ENCODE assay signal across 2 cellular contexts in the genomic region with DNA sequence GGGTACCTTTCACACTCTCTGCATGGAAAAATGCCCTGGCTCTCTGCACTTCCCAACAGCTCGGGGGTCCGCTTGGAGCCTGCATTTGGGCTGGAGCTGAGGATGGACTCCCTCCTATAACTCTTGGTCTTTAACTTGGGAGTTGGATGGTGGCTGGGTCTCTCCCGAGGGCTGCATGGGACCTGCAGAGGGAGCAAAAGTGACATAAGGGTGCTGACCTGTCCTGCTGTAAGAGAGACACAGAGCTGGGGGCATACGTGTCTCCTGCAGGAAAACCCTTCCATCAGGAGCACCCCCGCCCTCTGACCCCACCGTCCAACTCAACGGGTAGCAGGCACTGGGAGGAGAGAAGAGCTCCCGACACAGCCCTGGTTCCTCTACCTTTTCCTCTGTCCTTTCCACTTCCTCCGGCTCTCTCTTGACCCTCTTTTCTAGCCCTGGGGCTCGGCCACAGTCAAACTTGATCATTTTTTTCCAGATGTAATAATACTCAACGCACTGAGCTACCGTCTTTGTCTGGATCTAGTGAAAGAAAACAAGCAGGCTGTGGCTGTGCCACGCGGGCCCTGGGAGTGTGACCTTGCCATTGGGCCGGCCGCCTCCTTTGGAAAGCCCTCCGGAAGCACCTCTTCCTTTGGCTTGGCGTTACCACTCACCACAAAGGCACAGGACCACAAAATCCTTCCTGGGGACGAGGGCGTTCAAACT.
TF ChIP-seq lines count a peak whose summit lies in the region.

No MANE protein-coding gene starts in this region.

TF ChIP-seq in A549, 52 proteins besides CTCF, POLR2A, EP300 and RAD21:
- TF ChIP-seq SREBF2 (IDR thresholded peaks at IDR 0.05) (no peak), HEYL (CRISPR knock-in tag; IDR thresholded peaks at IDR 0.05) (no peak), ESRRA (IDR thresholded peaks at IDR 0.05; ENCODE audit: borderline replicate concordance, low read length) (no peak)
- TF ChIP-seq, protein P1, sequence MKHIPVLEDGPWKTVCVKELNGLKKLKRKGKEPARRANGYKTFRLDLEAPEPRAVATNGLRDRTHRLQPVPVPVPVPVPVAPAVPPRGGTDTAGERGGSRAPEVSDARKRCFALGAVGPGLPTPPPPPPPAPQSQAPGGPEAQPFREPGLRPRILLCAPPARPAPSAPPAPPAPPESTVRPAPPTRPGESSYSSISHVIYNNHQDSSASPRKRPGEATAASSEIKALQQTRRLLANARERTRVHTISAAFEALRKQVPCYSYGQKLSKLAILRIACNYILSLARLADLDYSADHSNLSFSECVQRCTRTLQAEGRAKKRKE (CRISPR knock-in tag; IDR thresholded peaks at IDR 0.05; ENCODE audit: low read depth), result no peak

TF ChIP-seq in GM23338, 12 proteins besides CTCF, POLR2A, EP300 and RAD21:
- TF ChIP-seq, protein P2, sequence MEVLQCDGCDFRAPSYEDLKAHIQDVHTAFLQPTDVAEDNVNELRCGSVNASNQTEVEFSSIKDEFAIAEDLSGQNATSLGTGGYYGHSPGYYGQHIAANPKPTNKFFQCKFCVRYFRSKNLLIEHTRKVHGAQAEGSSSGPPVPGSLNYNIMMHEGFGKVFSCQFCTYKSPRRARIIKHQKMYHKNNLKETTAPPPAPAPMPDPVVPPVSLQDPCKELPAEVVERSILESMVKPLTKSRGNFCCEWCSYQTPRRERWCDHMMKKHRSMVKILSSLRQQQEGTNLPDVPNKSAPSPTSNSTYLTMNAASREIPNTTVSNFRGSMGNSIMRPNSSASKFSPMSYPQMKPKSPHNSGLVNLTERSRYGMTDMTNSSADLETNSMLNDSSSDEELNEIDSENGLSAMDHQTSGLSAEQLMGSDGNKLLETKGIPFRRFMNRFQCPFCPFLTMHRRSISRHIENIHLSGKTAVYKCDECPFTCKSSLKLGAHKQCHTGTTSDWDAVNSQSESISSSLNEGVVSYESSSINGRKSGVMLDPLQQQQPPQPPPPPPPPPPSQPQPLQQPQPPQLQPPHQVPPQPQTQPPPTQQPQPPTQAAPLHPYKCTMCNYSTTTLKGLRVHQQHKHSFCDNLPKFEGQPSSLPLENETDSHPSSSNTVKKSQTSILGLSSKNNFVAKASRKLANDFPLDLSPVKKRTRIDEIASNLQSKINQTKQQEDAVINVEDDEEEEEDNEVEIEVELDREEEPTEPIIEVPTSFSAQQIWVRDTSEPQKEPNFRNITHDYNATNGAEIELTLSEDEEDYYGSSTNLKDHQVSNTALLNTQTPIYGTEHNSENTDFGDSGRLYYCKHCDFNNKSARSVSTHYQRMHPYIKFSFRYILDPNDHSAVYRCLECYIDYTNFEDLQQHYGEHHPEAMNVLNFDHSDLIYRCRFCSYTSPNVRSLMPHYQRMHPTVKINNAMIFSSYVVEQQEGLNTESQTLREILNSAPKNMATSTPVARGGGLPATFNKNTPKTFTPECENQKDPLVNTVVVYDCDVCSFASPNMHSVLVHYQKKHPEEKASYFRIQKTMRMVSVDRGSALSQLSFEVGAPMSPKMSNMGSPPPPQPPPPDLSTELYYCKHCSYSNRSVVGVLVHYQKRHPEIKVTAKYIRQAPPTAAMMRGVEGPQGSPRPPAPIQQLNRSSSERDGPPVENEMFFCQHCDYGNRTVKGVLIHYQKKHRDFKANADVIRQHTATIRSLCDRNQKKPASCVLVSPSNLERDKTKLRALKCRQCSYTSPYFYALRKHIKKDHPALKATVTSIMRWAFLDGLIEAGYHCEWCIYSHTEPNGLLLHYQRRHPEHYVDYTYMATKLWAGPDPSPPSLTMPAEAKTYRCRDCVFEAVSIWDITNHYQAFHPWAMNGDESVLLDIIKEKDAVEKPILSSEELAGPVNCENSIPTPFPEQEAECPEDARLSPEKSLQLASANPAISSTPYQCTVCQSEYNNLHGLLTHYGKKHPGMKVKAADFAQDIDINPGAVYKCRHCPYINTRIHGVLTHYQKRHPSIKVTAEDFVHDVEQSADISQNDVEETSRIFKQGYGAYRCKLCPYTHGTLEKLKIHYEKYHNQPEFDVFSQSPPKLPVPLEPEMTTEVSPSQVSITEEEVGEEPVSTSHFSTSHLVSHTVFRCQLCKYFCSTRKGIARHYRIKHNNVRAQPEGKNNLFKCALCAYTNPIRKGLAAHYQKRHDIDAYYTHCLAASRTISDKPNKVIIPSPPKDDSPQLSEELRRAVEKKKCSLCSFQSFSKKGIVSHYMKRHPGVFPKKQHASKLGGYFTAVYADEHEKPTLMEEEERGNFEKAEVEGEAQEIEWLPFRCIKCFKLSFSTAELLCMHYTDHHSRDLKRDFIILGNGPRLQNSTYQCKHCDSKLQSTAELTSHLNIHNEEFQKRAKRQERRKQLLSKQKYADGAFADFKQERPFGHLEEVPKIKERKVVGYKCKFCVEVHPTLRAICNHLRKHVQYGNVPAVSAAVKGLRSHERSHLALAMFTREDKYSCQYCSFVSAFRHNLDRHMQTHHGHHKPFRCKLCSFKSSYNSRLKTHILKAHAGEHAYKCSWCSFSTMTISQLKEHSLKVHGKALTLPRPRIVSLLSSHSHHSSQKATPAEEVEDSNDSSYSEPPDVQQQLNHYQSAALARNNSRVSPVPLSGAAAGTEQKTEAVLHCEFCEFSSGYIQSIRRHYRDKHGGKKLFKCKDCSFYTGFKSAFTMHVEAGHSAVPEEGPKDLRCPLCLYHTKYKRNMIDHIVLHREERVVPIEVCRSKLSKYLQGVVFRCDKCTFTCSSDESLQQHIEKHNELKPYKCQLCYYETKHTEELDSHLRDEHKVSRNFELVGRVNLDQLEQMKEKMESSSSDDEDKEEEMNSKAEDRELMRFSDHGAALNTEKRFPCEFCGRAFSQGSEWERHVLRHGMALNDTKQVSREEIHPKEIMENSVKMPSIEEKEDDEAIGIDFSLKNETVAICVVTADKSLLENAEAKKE (CRISPR knock-in tag; IDR thresholded peaks at IDR 0.05), result no peak
- TF ChIP-seq EZH2phosphoT487 (IDR thresholded peaks at IDR 0.05; ENCODE audit: unreplicated experiment) (no peak), STAT1 (IDR thresholded peaks at IDR 0.05; ENCODE audit: unreplicated experiment) (no peak), CREB1 (CRISPR knock-in tag; IDR thresholded peaks at IDR 0.05; ENCODE audit: low read depth) (no peak), ZNF331 (CRISPR knock-in tag; IDR thresholded peaks at IDR 0.05; ENCODE audit: low read depth) (no peak), EZH2 (IDR thresholded peaks at IDR 0.05; ENCODE audit: low read depth, unreplicated experiment) (no peak), NANOG (IDR thresholded peaks at IDR 0.05; ENCODE audit: borderline replicate concordance) (no peak), POLR2AphosphoS5 (IDR thresholded peaks at IDR 0.05; ENCODE audit: low read depth) (no peak), ZNF114 (CRISPR knock-in tag; IDR thresholded peaks at IDR 0.05) (no peak), JUNB (IDR thresholded peaks at IDR 0.05; ENCODE audit: unreplicated experiment) (no peak)
- TF ChIP-seq, protein P3, sequence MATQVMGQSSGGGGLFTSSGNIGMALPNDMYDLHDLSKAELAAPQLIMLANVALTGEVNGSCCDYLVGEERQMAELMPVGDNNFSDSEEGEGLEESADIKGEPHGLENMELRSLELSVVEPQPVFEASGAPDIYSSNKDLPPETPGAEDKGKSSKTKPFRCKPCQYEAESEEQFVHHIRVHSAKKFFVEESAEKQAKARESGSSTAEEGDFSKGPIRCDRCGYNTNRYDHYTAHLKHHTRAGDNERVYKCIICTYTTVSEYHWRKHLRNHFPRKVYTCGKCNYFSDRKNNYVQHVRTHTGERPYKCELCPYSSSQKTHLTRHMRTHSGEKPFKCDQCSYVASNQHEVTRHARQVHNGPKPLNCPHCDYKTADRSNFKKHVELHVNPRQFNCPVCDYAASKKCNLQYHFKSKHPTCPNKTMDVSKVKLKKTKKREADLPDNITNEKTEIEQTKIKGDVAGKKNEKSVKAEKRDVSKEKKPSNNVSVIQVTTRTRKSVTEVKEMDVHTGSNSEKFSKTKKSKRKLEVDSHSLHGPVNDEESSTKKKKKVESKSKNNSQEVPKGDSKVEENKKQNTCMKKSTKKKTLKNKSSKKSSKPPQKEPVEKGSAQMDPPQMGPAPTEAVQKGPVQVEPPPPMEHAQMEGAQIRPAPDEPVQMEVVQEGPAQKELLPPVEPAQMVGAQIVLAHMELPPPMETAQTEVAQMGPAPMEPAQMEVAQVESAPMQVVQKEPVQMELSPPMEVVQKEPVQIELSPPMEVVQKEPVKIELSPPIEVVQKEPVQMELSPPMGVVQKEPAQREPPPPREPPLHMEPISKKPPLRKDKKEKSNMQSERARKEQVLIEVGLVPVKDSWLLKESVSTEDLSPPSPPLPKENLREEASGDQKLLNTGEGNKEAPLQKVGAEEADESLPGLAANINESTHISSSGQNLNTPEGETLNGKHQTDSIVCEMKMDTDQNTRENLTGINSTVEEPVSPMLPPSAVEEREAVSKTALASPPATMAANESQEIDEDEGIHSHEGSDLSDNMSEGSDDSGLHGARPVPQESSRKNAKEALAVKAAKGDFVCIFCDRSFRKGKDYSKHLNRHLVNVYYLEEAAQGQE (IDR thresholded peaks at IDR 0.05; ENCODE audit: unreplicated experiment), result no peak
- TF ChIP-seq, protein P4, sequence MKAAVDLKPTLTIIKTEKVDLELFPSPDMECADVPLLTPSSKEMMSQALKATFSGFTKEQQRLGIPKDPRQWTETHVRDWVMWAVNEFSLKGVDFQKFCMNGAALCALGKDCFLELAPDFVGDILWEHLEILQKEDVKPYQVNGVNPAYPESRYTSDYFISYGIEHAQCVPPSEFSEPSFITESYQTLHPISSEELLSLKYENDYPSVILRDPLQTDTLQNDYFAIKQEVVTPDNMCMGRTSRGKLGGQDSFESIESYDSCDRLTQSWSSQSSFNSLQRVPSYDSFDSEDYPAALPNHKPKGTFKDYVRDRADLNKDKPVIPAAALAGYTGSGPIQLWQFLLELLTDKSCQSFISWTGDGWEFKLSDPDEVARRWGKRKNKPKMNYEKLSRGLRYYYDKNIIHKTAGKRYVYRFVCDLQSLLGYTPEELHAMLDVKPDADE (IDR thresholded peaks at IDR 0.05), result no peak
